8 cellular contexts compared by ENCODE assay signal in genomic region chr7:2109936-2110585, GRCh38.
DNase-seq lines count a peak whose midpoint lies in the region; ATAC-seq and TF ChIP-seq lines count a peak whose summit lies in the region.

No MANE protein-coding gene starts in this region.

- H3K4me3 Mint-ChIP-seq in WTC11, result no peak overlapping the region
- H3K4me3 Mint-ChIP-seq in progenitor cell of endocrine pancreas (ENCODE audit: low read depth), result no peak overlapping the region

- peaks cover 21% of the 10 kb centered on the region for H3K4me1 Mint-ChIP-seq in WTC11
- peaks cover 31% of the 10 kb centered on the region for H3K4me1 Mint-ChIP-seq in progenitor cell of endocrine pancreas (ENCODE audit: low read depth)

- peak; percentile 40 for DNase-seq in BE2C
- DNase-seq in HS-5 (ENCODE audit: low read depth), result peak; percentile 90
- DNase-seq in WTC11 (ENCODE audit: low spot score), result no peak
- peak; percentile 89 for DNase-seq in dermis blood vessel endothelial cell
- DNase-seq in progenitor cell of endocrine pancreas (ENCODE audit: low spot score, unreplicated experiment), result no peak

- H3K27ac Mint-ChIP-seq in WTC11 (peak overlapping the region; percentile 97), progenitor cell of endocrine pancreas (peak overlapping the region; percentile 80)

- H3K36me3 Mint-ChIP-seq in WTC11 (peaks cover 6% of the 10 kb centered on the region; the same call in 1 of the 2 replicates), progenitor cell of endocrine pancreas (ENCODE audit: insufficient read depth) (peaks cover 27% of the 10 kb centered on the region)

- H3K9me3 Mint-ChIP-seq in WTC11 (no peaks in the 10 kb centered on the region), progenitor cell of endocrine pancreas (ENCODE audit: low read depth) (no peaks in the 10 kb centered on the region)

- ATAC-seq in WTC11, result no peak
- ATAC-seq in GM18873 (IDR thresholded peaks at IDR 0.05; ENCODE audit: low FRiP score, unreplicated experiment), result no peak
- no peak for ATAC-seq in HG03139 (IDR thresholded peaks at IDR 0.05; ENCODE audit: unreplicated experiment)
- ATAC-seq in GM19328 (IDR thresholded peaks at IDR 0.05; ENCODE audit: unreplicated experiment), result no peak

- H3K9me3 ChIP-seq in BE2C, result no peaks in the 10 kb centered on the region

- H3K27me3 Mint-ChIP-seq in WTC11 (ENCODE audit: low read depth), result no peaks in the 10 kb centered on the region
- H3K27me3 Mint-ChIP-seq in progenitor cell of endocrine pancreas, result no peaks in the 10 kb centered on the region

- no peaks in the 10 kb centered on the region for H3K27me3 ChIP-seq in BE2C

- no peak overlapping the region for H3K4me3 ChIP-seq in BE2C (ENCODE audit: low read depth, low read length)

- POLR2A ChIA-PET in WTC11 (lab: Charles Lee), result no interaction called here

- no peaks in the 10 kb centered on the region; the same call in 1 of the 2 replicates for H3K36me3 ChIP-seq in BE2C

- TF ChIP-seq CTCF in BE2C (IDR thresholded peaks at IDR 0.05; ENCODE audit: low read depth, low read length), result no peak
- TF ChIP-seq CTCF in WTC11 (IDR thresholded peaks at IDR 0.05), result no peak
- no peak for TF ChIP-seq CTCF in progenitor cell of endocrine pancreas (IDR thresholded peaks at IDR 0.05; ENCODE audit: unreplicated experiment)

- H3K4me1 ChIP-seq in BE2C, result peaks cover 35% of the 10 kb centered on the region

- CTCF ChIA-PET in WTC11 (lab: Charles Lee), result interaction anchor here (1.4 kb wide), 1 partner anchor 554 kb away, joined by 4 read pairs; the partner anchor contains the start of gene TMEM184A

TF ChIP-seq in WTC11, 78 proteins besides CTCF, POLR2A, EP300 and RAD21:
- TF ChIP-seq PREB (CRISPR knock-in tag; IDR thresholded peaks at IDR 0.05; ENCODE audit: borderline replicate concordance) (no peak), ETV6 (CRISPR knock-in tag; IDR thresholded peaks at IDR 0.05) (no peak), ZNF219 (CRISPR knock-in tag; IDR thresholded peaks at IDR 0.05; ENCODE audit: borderline replicate concordance) (no peak)
- TF ChIP-seq, protein P1, sequence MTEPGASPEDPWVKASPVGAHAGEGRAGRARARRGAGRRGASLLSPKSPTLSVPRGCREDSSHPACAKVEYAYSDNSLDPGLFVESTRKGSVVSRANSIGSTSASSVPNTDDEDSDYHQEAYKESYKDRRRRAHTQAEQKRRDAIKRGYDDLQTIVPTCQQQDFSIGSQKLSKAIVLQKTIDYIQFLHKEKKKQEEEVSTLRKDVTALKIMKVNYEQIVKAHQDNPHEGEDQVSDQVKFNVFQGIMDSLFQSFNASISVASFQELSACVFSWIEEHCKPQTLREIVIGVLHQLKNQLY (CRISPR knock-in tag; IDR thresholded peaks at IDR 0.05), result no peak
- TF ChIP-seq, protein P2, sequence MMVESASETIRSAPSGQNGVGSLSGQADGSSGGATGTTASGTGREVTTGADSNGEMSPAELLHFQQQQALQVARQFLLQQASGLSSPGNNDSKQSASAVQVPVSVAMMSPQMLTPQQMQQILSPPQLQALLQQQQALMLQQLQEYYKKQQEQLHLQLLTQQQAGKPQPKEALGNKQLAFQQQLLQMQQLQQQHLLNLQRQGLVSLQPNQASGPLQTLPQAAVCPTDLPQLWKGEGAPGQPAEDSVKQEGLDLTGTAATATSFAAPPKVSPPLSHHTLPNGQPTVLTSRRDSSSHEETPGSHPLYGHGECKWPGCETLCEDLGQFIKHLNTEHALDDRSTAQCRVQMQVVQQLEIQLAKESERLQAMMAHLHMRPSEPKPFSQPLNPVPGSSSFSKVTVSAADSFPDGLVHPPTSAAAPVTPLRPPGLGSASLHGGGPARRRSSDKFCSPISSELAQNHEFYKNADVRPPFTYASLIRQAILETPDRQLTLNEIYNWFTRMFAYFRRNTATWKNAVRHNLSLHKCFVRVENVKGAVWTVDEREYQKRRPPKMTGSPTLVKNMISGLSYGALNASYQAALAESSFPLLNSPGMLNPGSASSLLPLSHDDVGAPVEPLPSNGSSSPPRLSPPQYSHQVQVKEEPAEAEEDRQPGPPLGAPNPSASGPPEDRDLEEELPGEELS (CRISPR knock-in tag; IDR thresholded peaks at IDR 0.05), result no peak

Comparison
In these comparisons a context has a peak if more than half of its experiments do, and no peak if none do; other contexts are left out.
1. DNase-seq: peak in BE2C (single experiment), HS-5 (single experiment) and dermis blood vessel endothelial cell (single experiment); none in WTC11 (single experiment) and progenitor cell of endocrine pancreas (single experiment).